In genomic region chr12:103571286-103571685, GRCh38 we compare ENCODE assay signal across 13 cellular contexts. TPM values are rescaled to one million over a fixed set of nuclear protein-coding genes. Genes with fewer than 3 reads are reported as not detected.
DNase-seq lines count a peak whose midpoint lies in the region; ATAC-seq and TF ChIP-seq lines count a peak whose summit lies in the region.
"Had no signal": no experiment of that assay in that cellular context is flagged by ENCODE, and none has a peak within 500 bp of the region (broad histone marks: within the 10 kb centered on the region; RNA-seq: fewer than 3 reads in every experiment).

No MANE protein-coding gene starts in this region.

- TF ChIP-seq EP300 in transverse colon (IDR thresholded peaks at IDR 0.05; ENCODE audit: low read depth), result no peak

- H3K4me3 ChIP-seq in left lung (no peak overlapping the region), transverse colon (peak overlapping the region in 1 of 4 donors; percentile 6)
- H3K4me3 ChIP-seq: A549 had no signal

- POLR2A ChIA-PET in activated CD4-positive, alpha-beta memory T cell treated with anti-CD3 and anti-CD28 coated beads for 36 hours (lab: Charles Lee), result no interaction called here

- H3K27me3 Mint-ChIP-seq in brain, result peaks cover 5% of the 10 kb centered on the region
- H3K27me3 Mint-ChIP-seq in activated CD4-positive, alpha-beta memory T cell treated with anti-CD3 and anti-CD28 coated beads for 36 hours, result peaks cover 52% of the 10 kb centered on the region

- DNase-seq in NCI-H82 (lab: John Stamatoyannopoulos, UW) (peak; percentile 12), NCI-H82 treated with DMSO at 0.1 percent for 48 hours (lab: John Stamatoyannopoulos, UW; ENCODE audit: unreplicated experiment) (no peak), left lung (peak in 1 of 2 donors; percentile 77), transverse colon (peak; percentile 34)
- no peak for DNase-seq in activated CD4-positive, alpha-beta memory T cell treated with anti-CD3 and anti-CD28 coated beads for 36 hours
- DNase-seq: activated naive CD4-positive, alpha-beta T cell treated with anti-CD3 and anti-CD28 coated beads for 36 hours had no signal

- TF ChIP-seq CTCF in brain (conservative IDR thresholded peaks at IDR 0.05), result no peak
- no peak for TF ChIP-seq CTCF in left lung (IDR thresholded peaks at IDR 0.05)
- peak in 1 of 5 experiments; percentile 20 for TF ChIP-seq CTCF in transverse colon (IDR thresholded peaks at IDR 0.05)

- WGBS in transverse colon (ENCODE audit: low coverage in 1 of 2), 2 donors, result 9% methylated on average over 18 of the region's 18 CpGs; no CpG with 5 or more reads in 1 of the 2 donors

- no peak for TF ChIP-seq POLR2A in transverse colon (IDR thresholded peaks at IDR 0.05)

- CTCF ChIA-PET in activated CD4-positive, alpha-beta memory T cell treated with anti-CD3 and anti-CD28 coated beads for 36 hours (lab: Charles Lee), result no interaction called here

- H3K4me1 ChIP-seq in left lung, result peaks cover 0 to 8% of the 10 kb centered on the region in 2 donors
- peaks cover 0 to 7% (median 3%) of the 10 kb centered on the region in 4 donors for H3K4me1 ChIP-seq in transverse colon
- H3K4me1 ChIP-seq: A549 had no signal

- intact Hi-C loops in left lung (cut with DNase I), result no loop called here
- intact Hi-C loops in transverse colon (cut with DNase I; ENCODE audit: low total_unique reads), result no loop called here
- intact Hi-C loops in activated CD4-positive, alpha-beta memory T cell treated with anti-CD3 and anti-CD28 coated beads for 36 hours (cut with micrococcal nuclease), result no loop called here

- H3K36me3 ChIP-seq in left lung, result no peaks in the 10 kb centered on the region
- no peaks in the 10 kb centered on the region for H3K36me3 ChIP-seq in transverse colon

- H3K36me3 Mint-ChIP-seq in brain, result no peaks in the 10 kb centered on the region
- H3K36me3 Mint-ChIP-seq in activated CD4-positive, alpha-beta memory T cell treated with anti-CD3 and anti-CD28 coated beads for 36 hours, result no peaks in the 10 kb centered on the region

- H3K27ac ChIP-seq in left lung (no peak overlapping the region), transverse colon (no peak overlapping the region)
- H3K27ac ChIP-seq: A549, KMS-11 had no signal

- H3K27me3 ChIP-seq in left lung (peaks cover 4 to 57% of the 10 kb centered on the region in 2 donors), transverse colon (peaks cover 25% of the 10 kb centered on the region)

- in situ Hi-C loops in transverse colon (cut with MboI; ENCODE audit: low pct_ligation_motif_present in 1 of 4, low pct_unique_long_range_greater_than_20kb in 1 of 4, low sequenced_read_pairs in 3 of 4), result no loop called here

- H3K27ac Mint-ChIP-seq in brain, result peak overlapping the region in 2 of 5 experiments; percentile 54 to 84
- no peak overlapping the region for H3K27ac Mint-ChIP-seq in activated CD4-positive, alpha-beta memory T cell treated with anti-CD3 and anti-CD28 coated beads for 36 hours
- H3K27ac Mint-ChIP-seq: activated naive CD4-positive, alpha-beta T cell treated with anti-CD3 and anti-CD28 coated beads for 36 hours; T-helper 2 cell treated with Interferon-gamma antibody and Interleukin-4, amounts not matched to agents 5 μg/mL and 100 μg/mL, for 36 hours had no signal

- peak overlapping the region; percentile 25 to 75 (median 59) for H3K4me3 Mint-ChIP-seq in brain
- no peak overlapping the region for H3K4me3 Mint-ChIP-seq in activated CD4-positive, alpha-beta memory T cell treated with anti-CD3 and anti-CD28 coated beads for 36 hours
- H3K4me3 Mint-ChIP-seq: activated naive CD4-positive, alpha-beta T cell treated with anti-CD3 and anti-CD28 coated beads for 36 hours; T-helper 2 cell treated with Interferon-gamma antibody and Interleukin-4, amounts not matched to agents 5 μg/mL and 100 μg/mL, for 36 hours had no signal

- peaks cover 24% of the 10 kb centered on the region for H3K4me1 Mint-ChIP-seq in brain
- H3K4me1 Mint-ChIP-seq in activated CD4-positive, alpha-beta memory T cell treated with anti-CD3 and anti-CD28 coated beads for 36 hours (ENCODE audit: low read depth), result no peaks in the 10 kb centered on the region

- ATAC-seq in left lung, result peak; percentile 39
- no peak for ATAC-seq in GM18520 (IDR thresholded peaks at IDR 0.05; ENCODE audit: unreplicated experiment)
- ATAC-seq in GM18517 (IDR thresholded peaks at IDR 0.05; ENCODE audit: unreplicated experiment), result no peak
- ATAC-seq: A549 had no signal

- peaks cover 18 to 34% (median 31%) of the 10 kb centered on the region in 5 experiments for H3K9me3 Mint-ChIP-seq in brain
- peaks cover 12% of the 10 kb centered on the region for H3K9me3 Mint-ChIP-seq in activated CD4-positive, alpha-beta memory T cell treated with anti-CD3 and anti-CD28 coated beads for 36 hours

- H3K9me3 ChIP-seq in left lung (no peaks in the 10 kb centered on the region), transverse colon (peaks cover 5 to 10% of the 10 kb centered on the region in 2 donors)

RNA-seq across cellular contexts. Expression of gene STAB2, which starts 15.8 kb away (rescaled TPM):
- not detected for polyA plus RNA-seq in brain (ENCODE audit: insufficient read depth, low read depth, low replicate concordance)
- total RNA-seq in left lung (1 to 10 TPM; 1.3 to 2.7 TPM), transverse colon (1 to 10 TPM in 2 of 4 donors, under 1 TPM in 1, not detected in 1; 0.48 to 1.9 (median 1.1) TPM)
- not detected for total RNA-seq in activated CD4-positive, alpha-beta memory T cell treated with anti-CD3 and anti-CD28 coated beads for 36 hours
- total RNA-seq: activated naive CD4-positive, alpha-beta T cell treated with anti-CD3 and anti-CD28 coated beads for 36 hours; fibroblast of villous mesenchyme had no signal
- polyA plus RNA-seq: A549 had no signal

Comparison
In these comparisons a context has a peak if more than half of its experiments do, and no peak if none do; other contexts are left out.
1. DNase-seq: peak in NCI-H82 (single experiment) and transverse colon (single experiment); none in NCI-H82 treated with DMSO at 0.1 percent for 48 hours (single experiment) and activated CD4-positive, alpha-beta memory T cell treated with anti-CD3 and anti-CD28 coated beads for 36 hours (single experiment).